1 cellular context compared by ENCODE assay signal in the genomic region with DNA sequence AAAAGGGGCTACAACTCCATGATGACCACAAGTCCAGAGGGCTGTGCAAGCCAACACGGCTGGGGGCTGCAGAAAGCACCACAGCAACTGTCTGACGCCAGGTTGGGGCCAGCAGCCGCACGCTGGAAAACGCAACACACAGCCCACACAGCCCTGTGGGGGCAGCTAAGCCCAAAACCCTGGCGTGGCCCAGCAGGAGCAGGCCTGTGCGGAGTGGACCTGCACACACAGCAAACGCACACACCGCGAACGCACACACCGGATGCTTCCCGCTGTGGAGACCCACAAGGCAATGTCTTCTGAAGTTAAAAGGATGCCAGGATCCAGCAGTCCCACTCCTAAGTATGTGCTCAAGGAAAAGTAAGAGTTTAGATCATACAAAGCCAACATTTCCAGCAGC.
TF ChIP-seq lines count a peak whose summit lies in the region.

No MANE protein-coding gene starts in this region.

TF ChIP-seq in HepG2, 621 proteins besides CTCF, POLR2A, EP300 and RAD21 (continued from another document):
- TF ChIP-seq DNMT3B (CRISPR knock-in tag; conservative IDR thresholded peaks at IDR 0.05) (no peak), ZNF879 (CRISPR knock-in tag; IDR thresholded peaks at IDR 0.05) (no peak), ZNF883 (CRISPR knock-in tag; IDR thresholded peaks at IDR 0.05; ENCODE audit: not compliant biosample characterization) (no peak), SP5 (CRISPR knock-in tag; IDR thresholded peaks at IDR 0.05; ENCODE audit: borderline replicate concordance, low read depth) (no peak), ZBTB38 (CRISPR knock-in tag; IDR thresholded peaks at IDR 0.05) (peak; percentile 99), ZNF607 (CRISPR knock-in tag; IDR thresholded peaks at IDR 0.05; ENCODE audit: borderline replicate concordance) (no peak), BHLHE40 (IDR thresholded peaks at IDR 0.05; ENCODE audit: low read length) (no peak), JUN (CRISPR knock-in tag; IDR thresholded peaks at IDR 0.05) (no peak), ZNF672 (CRISPR knock-in tag; IDR thresholded peaks at IDR 0.05) (no peak), SP2 (CRISPR knock-in tag; IDR thresholded peaks at IDR 0.05) (0 out of 2 replicates have a peak, but pooled peaks have one; percentile 15), CREM (IDR thresholded peaks at IDR 0.05) (no peak), CREM (CRISPR knock-in tag; IDR thresholded peaks at IDR 0.05) (no peak), ZSCAN29 (CRISPR knock-in tag; conservative IDR thresholded peaks at IDR 0.05) (no peak), ZNF317 (CRISPR knock-in tag; IDR thresholded peaks at IDR 0.05) (no peak), GABPB1 (CRISPR knock-in tag; IDR thresholded peaks at IDR 0.05) (0 out of 2 replicates have a peak, but pooled peaks have one; percentile 3), ZNF138 (CRISPR knock-in tag; IDR thresholded peaks at IDR 0.05; ENCODE audit: low read depth) (no peak), ZNF546 (CRISPR knock-in tag; conservative IDR thresholded peaks at IDR 0.05) (0 out of 2 replicates have a peak, but pooled peaks have one; percentile 2), HOXA3 (CRISPR knock-in tag; IDR thresholded peaks at IDR 0.05) (peak; percentile 40; the same call in 1 of the 2 replicates), SRSF4 (IDR thresholded peaks at IDR 0.05; ENCODE audit: low read depth, low read length, poor library complexity, severe bottlenecking) (no peak), TRIM24 (CRISPR knock-in tag; IDR thresholded peaks at IDR 0.05) (no peak), ZFAT (CRISPR knock-in tag; conservative IDR thresholded peaks at IDR 0.05) (no peak), RAD51 (IDR thresholded peaks at IDR 0.05; ENCODE audit: borderline replicate concordance) (no peak), ZC3H13 (CRISPR knock-in tag; IDR thresholded peaks at IDR 0.05) (0 out of 2 replicates have a peak, but pooled peaks have one; percentile 70)
- TF ChIP-seq, protein P1, sequence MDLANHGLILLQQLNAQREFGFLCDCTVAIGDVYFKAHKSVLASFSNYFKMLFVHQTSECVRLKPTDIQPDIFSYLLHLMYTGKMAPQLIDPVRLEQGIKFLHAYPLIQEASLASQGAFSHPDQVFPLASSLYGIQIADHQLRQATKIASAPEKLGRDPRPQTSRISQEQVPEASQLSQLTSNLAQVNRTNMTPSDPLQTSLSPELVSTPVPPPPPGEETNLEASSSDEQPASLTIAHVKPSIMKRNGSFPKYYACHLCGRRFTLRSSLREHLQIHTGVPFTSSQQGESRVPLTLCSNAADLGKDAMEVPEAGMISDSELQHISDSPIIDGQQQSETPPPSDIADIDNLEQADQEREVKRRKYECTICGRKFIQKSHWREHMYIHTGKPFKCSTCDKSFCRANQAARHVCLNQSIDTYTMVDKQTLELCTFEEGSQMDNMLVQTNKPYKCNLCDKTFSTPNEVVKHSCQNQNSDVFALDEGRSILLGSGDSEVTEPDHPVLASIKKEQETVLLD (CRISPR knock-in tag; IDR thresholded peaks at IDR 0.05; ENCODE audit: low read depth), result no peak
- TF ChIP-seq, protein P2, sequence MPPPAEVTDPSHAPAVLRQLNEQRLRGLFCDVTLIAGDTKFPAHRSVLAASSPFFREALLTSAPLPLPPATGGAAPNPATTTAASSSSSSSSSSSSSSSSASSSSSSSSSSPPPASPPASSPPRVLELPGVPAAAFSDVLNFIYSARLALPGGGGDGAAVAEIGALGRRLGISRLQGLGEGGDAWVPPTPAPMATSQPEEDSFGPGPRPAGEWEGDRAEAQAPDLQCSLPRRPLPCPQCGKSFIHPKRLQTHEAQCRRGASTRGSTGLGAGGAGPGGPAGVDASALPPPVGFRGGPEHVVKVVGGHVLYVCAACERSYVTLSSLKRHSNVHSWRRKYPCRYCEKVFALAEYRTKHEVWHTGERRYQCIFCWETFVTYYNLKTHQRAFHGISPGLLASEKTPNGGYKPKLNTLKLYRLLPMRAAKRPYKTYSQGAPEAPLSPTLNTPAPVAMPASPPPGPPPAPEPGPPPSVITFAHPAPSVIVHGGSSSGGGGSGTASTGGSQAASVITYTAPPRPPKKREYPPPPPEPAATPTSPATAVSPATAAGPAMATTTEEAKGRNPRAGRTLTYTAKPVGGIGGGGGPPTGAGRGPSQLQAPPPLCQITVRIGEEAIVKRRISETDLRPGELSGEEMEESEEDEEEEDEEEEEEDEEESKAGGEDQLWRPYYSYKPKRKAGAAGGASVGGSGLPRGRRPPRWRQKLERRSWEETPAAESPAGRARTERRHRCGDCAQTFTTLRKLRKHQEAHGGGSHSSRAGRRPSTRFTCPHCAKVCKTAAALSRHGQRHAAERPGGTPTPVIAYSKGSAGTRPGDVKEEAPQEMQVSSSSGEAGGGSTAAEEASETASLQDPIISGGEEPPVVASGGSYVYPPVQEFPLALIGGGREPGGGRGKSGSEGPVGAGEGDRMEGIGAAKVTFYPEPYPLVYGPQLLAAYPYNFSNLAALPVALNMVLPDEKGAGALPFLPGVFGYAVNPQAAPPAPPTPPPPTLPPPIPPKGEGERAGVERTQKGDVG (CRISPR knock-in tag; IDR thresholded peaks at IDR 0.05; ENCODE audit: borderline replicate concordance), result peak; percentile 88
- TF ChIP-seq, protein P3, sequence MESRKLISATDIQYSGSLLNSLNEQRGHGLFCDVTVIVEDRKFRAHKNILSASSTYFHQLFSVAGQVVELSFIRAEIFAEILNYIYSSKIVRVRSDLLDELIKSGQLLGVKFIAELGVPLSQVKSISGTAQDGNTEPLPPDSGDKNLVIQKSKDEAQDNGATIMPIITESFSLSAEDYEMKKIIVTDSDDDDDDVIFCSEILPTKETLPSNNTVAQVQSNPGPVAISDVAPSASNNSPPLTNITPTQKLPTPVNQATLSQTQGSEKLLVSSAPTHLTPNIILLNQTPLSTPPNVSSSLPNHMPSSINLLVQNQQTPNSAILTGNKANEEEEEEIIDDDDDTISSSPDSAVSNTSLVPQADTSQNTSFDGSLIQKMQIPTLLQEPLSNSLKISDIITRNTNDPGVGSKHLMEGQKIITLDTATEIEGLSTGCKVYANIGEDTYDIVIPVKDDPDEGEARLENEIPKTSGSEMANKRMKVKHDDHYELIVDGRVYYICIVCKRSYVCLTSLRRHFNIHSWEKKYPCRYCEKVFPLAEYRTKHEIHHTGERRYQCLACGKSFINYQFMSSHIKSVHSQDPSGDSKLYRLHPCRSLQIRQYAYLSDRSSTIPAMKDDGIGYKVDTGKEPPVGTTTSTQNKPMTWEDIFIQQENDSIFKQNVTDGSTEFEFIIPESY (CRISPR knock-in tag; IDR thresholded peaks at IDR 0.05), result peak; percentile 99
TF ChIP-seq in HepG2: peak in this region for 10.
